9 cellular contexts compared by ENCODE assay signal in the genomic region with DNA sequence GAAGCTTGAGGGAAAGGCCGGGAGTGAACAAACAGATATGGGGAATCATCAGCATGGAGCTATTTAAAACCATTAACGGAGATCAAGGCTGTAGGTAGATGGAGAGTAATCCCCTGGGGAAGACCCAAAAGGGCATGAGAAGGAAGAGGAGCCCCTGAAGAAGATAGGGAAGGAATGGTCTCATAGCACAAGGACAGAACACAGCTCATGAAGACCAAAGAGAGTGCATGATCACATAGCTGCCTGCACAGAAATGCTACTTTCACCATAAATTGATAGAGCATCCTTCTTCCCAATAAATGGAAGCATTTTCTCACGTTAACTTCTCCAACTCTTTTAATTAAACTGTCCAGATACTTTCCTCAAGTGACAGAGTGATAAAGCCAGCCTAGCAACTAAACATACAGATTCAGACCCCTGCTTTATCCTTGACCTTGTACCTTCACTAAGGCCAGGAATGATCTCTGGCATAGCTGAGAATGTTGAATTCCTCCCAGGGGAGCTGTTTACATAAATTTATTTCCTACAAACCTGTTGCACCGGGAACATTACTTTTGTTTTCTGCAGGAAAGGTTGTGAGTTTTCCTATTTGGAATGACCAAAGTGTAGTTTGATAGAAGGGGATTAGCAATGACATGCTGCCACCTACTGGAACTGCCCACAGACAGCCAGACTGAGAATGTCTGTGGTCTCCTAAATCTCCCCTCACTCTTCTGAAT.
DNase-seq lines count a peak whose midpoint lies in the region; TF ChIP-seq lines count a peak whose summit lies in the region.
"Had no signal": no experiment of that assay in that cellular context is flagged by ENCODE, and none has a peak within 500 bp of the region (broad histone marks: within the 10 kb centered on the region; RNA-seq: fewer than 3 reads in every experiment).

No MANE protein-coding gene starts in this region.

- no peaks in the 10 kb centered on the region for H3K9me3 ChIP-seq in adipocyte (ENCODE audit: control insufficient read depth, low read length)
- H3K9me3 ChIP-seq in iPS DF 6.9 (ENCODE audit: control insufficient read depth, insufficient read depth, low read length): no peaks in the 10 kb centered on the region
- H3K9me3 ChIP-seq in tibial nerve: no peaks in the 10 kb centered on the region
- H3K9me3 ChIP-seq: SJSA1 had no signal

- H3K27ac ChIP-seq in iPS DF 6.9 (ENCODE audit: low read length) (no peak overlapping the region), tibial nerve (no peak overlapping the region)
- H3K27ac ChIP-seq: SJSA1 had no signal

- peak; percentile 12 to 52 (median 47) for TF ChIP-seq CTCF in tibial nerve (IDR thresholded peaks at IDR 0.05)

- DNase-seq in ELR (ENCODE audit: low read depth) (peak; percentile 36), NAMALWA (ENCODE audit: low spot score) (peak; percentile 37), adipocyte (ENCODE audit: low read depth) (peak; percentile 71), iPS DF 6.9 (ENCODE audit: low read depth, low spot score) (peak; percentile 50), tibial nerve (ENCODE audit: low spot score in 2 of 2) (peak in 1 of 2 donors; percentile 8), middle frontal gyrus (ENCODE audit: extremely low spot score, low spot score) (no peak), GM19238 (ENCODE audit: insufficient read length, low spot score) (no peak)
- no peak for DNase-seq in activated naive CD4-positive, alpha-beta T cell treated with Interleukin-2 at 50 U/mL for 16 hours

- H3K4me3 ChIP-seq in adipocyte (ENCODE audit: low read length) (no peak overlapping the region), iPS DF 6.9 (ENCODE audit: low read length) (no peak overlapping the region), tibial nerve (no peak overlapping the region)
- H3K4me3 ChIP-seq: SJSA1 had no signal

- H3K36me3 ChIP-seq in adipocyte (ENCODE audit: control insufficient read depth, insufficient read depth, low read length, severe bottlenecking) (no peaks in the 10 kb centered on the region), iPS DF 6.9 (ENCODE audit: control insufficient read depth, insufficient read depth, low read length) (no peaks in the 10 kb centered on the region), tibial nerve (no peaks in the 10 kb centered on the region)
- H3K36me3 ChIP-seq: SJSA1 had no signal

- TF ChIP-seq POLR2A in tibial nerve (IDR thresholded peaks at IDR 0.05): no peak

- no peaks in the 10 kb centered on the region for H3K4me1 ChIP-seq in adipocyte (ENCODE audit: control insufficient read depth, insufficient read depth, low read length)
- H3K4me1 ChIP-seq in iPS DF 6.9 (ENCODE audit: control insufficient read depth, insufficient read depth, low read length): no peaks in the 10 kb centered on the region
- H3K4me1 ChIP-seq in tibial nerve: no peaks in the 10 kb centered on the region
- H3K4me1 ChIP-seq: SJSA1 had no signal

- no peak for TF ChIP-seq EP300 in tibial nerve (IDR thresholded peaks at IDR 0.05)

- H3K27me3 ChIP-seq in adipocyte (replicated peaks; ENCODE audit: control insufficient read depth, insufficient read depth, low read length) (no peaks in the 10 kb centered on the region), iPS DF 6.9 (ENCODE audit: control insufficient read depth, insufficient read depth, low read length) (no peaks in the 10 kb centered on the region), tibial nerve (no peaks in the 10 kb centered on the region)
- H3K27me3 ChIP-seq: SJSA1 had no signal

- no CpG with 5 or more reads among the region's 4 CpGs for WGBS in iPS DF 6.9 (ENCODE audit: insufficient coverage, insufficient read length)
- WGBS in tibial nerve, 2 donors: 54 to 55% methylated on average over 4 of the region's 4 CpGs

- no peak overlapping the region for H3K9ac ChIP-seq in adipocyte (ENCODE audit: low read length)

Comparison
In these comparisons a context has a peak if more than half of its experiments do, and no peak if none do; other contexts are left out.
1. DNase-seq: peak in ELR (single experiment), NAMALWA (single experiment), adipocyte (single experiment) and iPS DF 6.9 (single experiment); none in activated naive CD4-positive, alpha-beta T cell treated with Interleukin-2 at 50 U/mL for 16 hours (single experiment), middle frontal gyrus (single experiment) and GM19238 (single experiment).